9 cellular contexts compared by ENCODE assay signal in the genomic region with DNA sequence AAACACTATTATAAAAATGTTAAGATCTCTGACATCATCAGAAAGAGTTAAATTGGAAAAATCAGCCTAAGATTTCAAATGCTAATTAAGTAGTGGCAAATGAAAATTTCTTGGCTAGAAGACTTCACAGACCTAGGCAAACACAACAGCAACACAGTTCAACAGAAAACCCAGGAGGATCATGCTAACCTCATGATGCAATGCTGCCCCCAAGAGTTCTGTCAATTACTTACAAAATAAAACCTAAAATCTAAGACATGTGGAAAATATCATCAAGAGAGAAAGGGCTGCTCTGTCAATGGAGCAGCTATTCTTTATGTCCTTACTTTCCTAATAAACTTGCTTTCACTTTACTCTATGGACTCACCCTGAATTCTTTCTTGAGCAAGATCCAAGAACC. TPM values are rescaled to one million over a fixed set of nuclear protein-coding genes. Genes with fewer than 3 reads are reported as not detected.
DNase-seq lines count a peak whose midpoint lies in the region; ATAC-seq and TF ChIP-seq lines count a peak whose summit lies in the region.
"Had no signal": no experiment of that assay in that cellular context is flagged by ENCODE, and none has a peak within 500 bp of the region (broad histone marks: within the 10 kb centered on the region; RNA-seq: fewer than 3 reads in every experiment).

No MANE protein-coding gene starts in this region.

- ATAC-seq in activated T-cell treated with anti-CD3 and anti-CD28 coated beads, Interleukin-2, amount 50 U/mL, for 72 hours (replicated peaks in 1 of 2) = no peak
- no peak for ATAC-seq in activated T-cell treated with anti-CD3 and anti-CD28 coated beads, Interleukin-2, amount 50 U/mL, for 4 hours
- no peak for ATAC-seq in activated CD8-positive, alpha-beta T cell treated with anti-CD3 and anti-CD28 coated beads for 36 hours
- ATAC-seq in GM21447 (IDR thresholded peaks at IDR 0.05; ENCODE audit: unreplicated experiment) = no peak
- ATAC-seq in GM21367 (IDR thresholded peaks at IDR 0.05; ENCODE audit: unreplicated experiment) = no peak

- no peak overlapping the region for H3K27ac Mint-ChIP-seq in activated T-cell treated with anti-CD3 and anti-CD28 coated beads, Interleukin-2, amount 50 U/mL, for 72 hours
- no peak overlapping the region for H3K27ac Mint-ChIP-seq in activated CD8-positive, alpha-beta T cell treated with anti-CD3 and anti-CD28 coated beads for 36 hours
- H3K27ac Mint-ChIP-seq: activated naive CD4-positive, alpha-beta T cell treated with anti-CD3 and anti-CD28 coated beads, Interleukin-2, amount 50 U/mL, for 24 hours had no signal

- peak; percentile 16 for TF ChIP-seq CTCF in activated CD8-positive, alpha-beta T cell treated with anti-CD3 and anti-CD28 coated beads for 36 hours (IDR thresholded peaks at IDR 0.05)

- POLR2A ChIA-PET in activated CD8-positive, alpha-beta T cell treated with anti-CD3 and anti-CD28 coated beads for 36 hours (lab: Charles Lee) = no interaction called here

- H3K4me3 Mint-ChIP-seq in activated T-cell treated with anti-CD3 and anti-CD28 coated beads, Interleukin-2, amount 50 U/mL, for 72 hours = no peak overlapping the region
- H3K4me3 Mint-ChIP-seq in activated T-cell treated with anti-CD3 and anti-CD28 coated beads, Interleukin-2, amount 50 U/mL, for 4 hours = no peak overlapping the region
- no peak overlapping the region for H3K4me3 Mint-ChIP-seq in activated CD8-positive, alpha-beta T cell treated with anti-CD3 and anti-CD28 coated beads for 36 hours
- H3K4me3 Mint-ChIP-seq: activated naive CD4-positive, alpha-beta T cell treated with anti-CD3 and anti-CD28 coated beads, Interleukin-2, amount 50 U/mL, for 24 hours had no signal

- peak; percentile 2 to 6 for DNase-seq in activated T-cell treated with anti-CD3 and anti-CD28 coated beads, Interleukin-2, amount 50 U/mL, for 72 hours
- no peak for DNase-seq in activated T-cell treated with anti-CD3 and anti-CD28 coated beads, Interleukin-2, amount 50 U/mL, for 4 hours
- peak; percentile 6 for DNase-seq in MV-4-11 (lab: John Stamatoyannopoulos, UW)
- peak; percentile 26 for DNase-seq in activated CD8-positive, alpha-beta T cell treated with anti-CD3 and anti-CD28 coated beads for 36 hours
- peak; percentile 4 to 42 for DNase-seq in hippocampal formation (lab: John Stamatoyannopoulos, UW)
- no peak for DNase-seq in SHP77 (lab: John Stamatoyannopoulos, UW)

- H3K27me3 Mint-ChIP-seq in activated T-cell treated with anti-CD3 and anti-CD28 coated beads, Interleukin-2, amount 50 U/mL, for 72 hours (ENCODE audit: low read depth) = peaks cover 10% of the 10 kb centered on the region
- H3K27me3 Mint-ChIP-seq in activated T-cell treated with anti-CD3 and anti-CD28 coated beads, Interleukin-2, amount 50 U/mL, for 4 hours (ENCODE audit: low read depth) = no peaks in the 10 kb centered on the region
- no peaks in the 10 kb centered on the region for H3K27me3 Mint-ChIP-seq in activated CD8-positive, alpha-beta T cell treated with anti-CD3 and anti-CD28 coated beads for 36 hours
- H3K27me3 Mint-ChIP-seq: activated naive CD4-positive, alpha-beta T cell treated with anti-CD3 and anti-CD28 coated beads, Interleukin-2, amount 50 U/mL, for 24 hours had no signal

- no peaks in the 10 kb centered on the region for H3K9me3 Mint-ChIP-seq in activated T-cell treated with anti-CD3 and anti-CD28 coated beads, Interleukin-2, amount 50 U/mL, for 72 hours
- no peaks in the 10 kb centered on the region for H3K9me3 Mint-ChIP-seq in activated T-cell treated with anti-CD3 and anti-CD28 coated beads, Interleukin-2, amount 50 U/mL, for 4 hours
- H3K9me3 Mint-ChIP-seq in activated CD8-positive, alpha-beta T cell treated with anti-CD3 and anti-CD28 coated beads for 36 hours = no peaks in the 10 kb centered on the region
- H3K9me3 Mint-ChIP-seq: activated naive CD4-positive, alpha-beta T cell treated with anti-CD3 and anti-CD28 coated beads, Interleukin-2, amount 50 U/mL, for 24 hours had no signal

- H3K36me3 Mint-ChIP-seq in activated T-cell treated with anti-CD3 and anti-CD28 coated beads, Interleukin-2, amount 50 U/mL, for 72 hours (ENCODE audit: insufficient read depth in 2 of 2) = peaks cover under 1 to 2% of the 10 kb centered on the region in 2 donors
- no peaks in the 10 kb centered on the region for H3K36me3 Mint-ChIP-seq in activated T-cell treated with anti-CD3 and anti-CD28 coated beads, Interleukin-2, amount 50 U/mL, for 4 hours (ENCODE audit: insufficient read depth)
- peaks cover 3% of the 10 kb centered on the region for H3K36me3 Mint-ChIP-seq in activated CD8-positive, alpha-beta T cell treated with anti-CD3 and anti-CD28 coated beads for 36 hours (ENCODE audit: low read depth)
- H3K36me3 Mint-ChIP-seq: activated naive CD4-positive, alpha-beta T cell treated with anti-CD3 and anti-CD28 coated beads, Interleukin-2, amount 50 U/mL, for 24 hours had no signal

- intact Hi-C loops in activated CD8-positive, alpha-beta T cell treated with anti-CD3 and anti-CD28 coated beads for 36 hours (cut with micrococcal nuclease) = loop anchor here (10.0 kb wide), 1 partner anchor 226 kb away; no protein-coding TSS in a partner anchor

- CTCF ChIA-PET in activated CD8-positive, alpha-beta T cell treated with anti-CD3 and anti-CD28 coated beads for 36 hours (lab: Charles Lee) = interaction anchor here (0.7 to 1.6 kb wide), 4 partner anchors 227 to 1146 kb away, joined by 3 to 6 read pairs (median 4); no protein-coding TSS in a partner anchor

- H3K4me1 Mint-ChIP-seq in activated T-cell treated with anti-CD3 and anti-CD28 coated beads, Interleukin-2, amount 50 U/mL, for 72 hours (ENCODE audit: low read depth) = no peaks in the 10 kb centered on the region
- H3K4me1 Mint-ChIP-seq in activated T-cell treated with anti-CD3 and anti-CD28 coated beads, Interleukin-2, amount 50 U/mL, for 4 hours (ENCODE audit: low read depth) = no peaks in the 10 kb centered on the region
- H3K4me1 Mint-ChIP-seq in activated CD8-positive, alpha-beta T cell treated with anti-CD3 and anti-CD28 coated beads for 36 hours (ENCODE audit: low read depth) = no peaks in the 10 kb centered on the region
- H3K4me1 Mint-ChIP-seq: activated naive CD4-positive, alpha-beta T cell treated with anti-CD3 and anti-CD28 coated beads, Interleukin-2, amount 50 U/mL, for 24 hours had no signal

RNA-seq across cellular contexts. Expression of gene S100G, which starts 21.0 kb away (rescaled TPM):
- total RNA-seq in activated T-cell treated with anti-CD3 and anti-CD28 coated beads, Interleukin-2, amount 50 U/mL, for 72 hours = not detected
- total RNA-seq in activated T-cell treated with anti-CD3 and anti-CD28 coated beads, Interleukin-2, amount 50 U/mL, for 4 hours = not detected
- total RNA-seq in activated CD8-positive, alpha-beta T cell treated with anti-CD3 and anti-CD28 coated beads for 36 hours = not detected

RNA-seq across cellular contexts. Expression of gene CTPS2, which starts 41.5 kb away (rescaled TPM):
- 1 to 10 TPM; 8.1 to 8.3 TPM for total RNA-seq in activated T-cell treated with anti-CD3 and anti-CD28 coated beads, Interleukin-2, amount 50 U/mL, for 72 hours
- 1 to 10 TPM; 1.2 to 2.6 (median 1.5) TPM for total RNA-seq in activated T-cell treated with anti-CD3 and anti-CD28 coated beads, Interleukin-2, amount 50 U/mL, for 4 hours
- total RNA-seq in activated CD8-positive, alpha-beta T cell treated with anti-CD3 and anti-CD28 coated beads for 36 hours = 1 to 10 TPM; 6.2 to 6.7 TPM

RNA-seq across cellular contexts. Expression of gene SYAP1, which starts 48.4 kb away (rescaled TPM):
- 10 to 100 TPM; 15.3 to 20.8 TPM for total RNA-seq in activated T-cell treated with anti-CD3 and anti-CD28 coated beads, Interleukin-2, amount 50 U/mL, for 72 hours
- total RNA-seq in activated T-cell treated with anti-CD3 and anti-CD28 coated beads, Interleukin-2, amount 50 U/mL, for 4 hours = 10 to 100 TPM; 16.7 to 28.6 (median 19.3) TPM
- total RNA-seq in activated CD8-positive, alpha-beta T cell treated with anti-CD3 and anti-CD28 coated beads for 36 hours = 10 to 100 TPM; 18.2 to 20.4 TPM

Comparison
In these comparisons a context has a peak if more than half of its experiments do, and no peak if none do; other contexts are left out.
1. DNase-seq: peak in activated T-cell treated with anti-CD3 and anti-CD28 coated beads, Interleukin-2, amount 50 U/mL, for 72 hours (2 of 2), MV-4-11 (single experiment), activated CD8-positive, alpha-beta T cell treated with anti-CD3 and anti-CD28 coated beads for 36 hours (single experiment) and hippocampal formation (2 of 2); none in activated T-cell treated with anti-CD3 and anti-CD28 coated beads, Interleukin-2, amount 50 U/mL, for 4 hours (single experiment) and SHP77 (0 of 2).